ENCODE assay signal across 15 cellular contexts in genomic region chr13:31970237-31970930, GRCh38.
DNase-seq lines count a peak whose midpoint lies in the region; ATAC-seq, FAIRE-seq and TF ChIP-seq lines count a peak whose summit lies in the region.
"Had no signal": no experiment of that assay in that cellular context is flagged by ENCODE, and none has a peak within 500 bp of the region (broad histone marks: within the 10 kb centered on the region; RNA-seq: fewer than 3 reads in every experiment).

No MANE protein-coding gene starts in this region.

- H3K4me3 ChIP-seq in ACC112 (ENCODE audit: low read depth, low read length) (no peak overlapping the region), IMR-90 (ENCODE audit: insufficient read depth, low read depth, low read length) (no peak overlapping the region), choroid plexus epithelial cell (ENCODE audit: low read depth, low read length) (no peak overlapping the region), lung (no peak overlapping the region)
- H3K4me3 ChIP-seq: heart left ventricle, left lung, sigmoid colon had no signal

- TF ChIP-seq RAD21 in IMR-90 (IDR thresholded peaks at IDR 0.05; ENCODE audit: low read length) = no peak

- BruUV-seq in IMR-90 (replicated peaks; lab: Mats Ljungman, UMichigan) = no TSS peak

- no peak overlapping the region for H3K4ac ChIP-seq in IMR-90 (ENCODE audit: low read depth, low read length)

- no peak overlapping the region for H4K91ac ChIP-seq in IMR-90 (ENCODE audit: insufficient read depth, low read depth, low read length)

- no peaks in the 10 kb centered on the region for H3K27me3 ChIP-seq in ACC112 (ENCODE audit: insufficient read depth, low read length)
- H3K27me3 ChIP-seq in IMR-90 (ENCODE audit: control insufficient read depth, insufficient read depth, low read length) = no peaks in the 10 kb centered on the region
- no peaks in the 10 kb centered on the region for H3K27me3 ChIP-seq in lung (ENCODE audit: control insufficient read depth, insufficient read depth)
- H3K27me3 ChIP-seq: heart left ventricle, left lung, sigmoid colon had no signal

- H3K4me1 ChIP-seq in ACC112 (ENCODE audit: control insufficient read depth, insufficient read depth, low read length, unreplicated experiment) (peaks cover 19% of the 10 kb centered on the region), IMR-90 (ENCODE audit: control insufficient read depth, insufficient read depth, low read length) (peaks cover 11% of the 10 kb centered on the region), lung (ENCODE audit: control insufficient read depth in 2 of 2, insufficient read depth in 2 of 2, low read length in 2 of 2) (peaks cover 0 to 17% of the 10 kb centered on the region in 2 donors)

- H2BK15ac ChIP-seq in IMR-90 (ENCODE audit: low read depth, low read length) = no peak overlapping the region

- peak overlapping the region in 1 of 2 experiments; percentile 7; a peak in 1 of 4 replicates for H4K8ac ChIP-seq in IMR-90 (ENCODE audit: low read depth in 2 of 2, low read length in 2 of 2)

- no peak for TF ChIP-seq POLR2A in IMR-90 (IDR thresholded peaks at IDR 0.05; ENCODE audit: low read depth, low read length)
- no peak for TF ChIP-seq POLR2A in GM12892 (IDR thresholded peaks at IDR 0.05; ENCODE audit: low read depth, low read length)

- no peak overlapping the region for H2AK9ac ChIP-seq in IMR-90 (replicated peaks; ENCODE audit: low read depth, low read length, poor library complexity)

- dilution Hi-C loops in IMR-90 (cut with HindIII; ENCODE audit: low sequenced_read_pairs, unreplicated experiment) = no loop called here

- peak overlapping the region; percentile 57 for H3K27ac ChIP-seq in ACC112 (ENCODE audit: low read depth, low read length)
- H3K27ac ChIP-seq in IMR-90 (ENCODE audit: insufficient read depth, low read length) = no peak overlapping the region
- H3K27ac ChIP-seq in lung (ENCODE audit: low read depth in 1 of 2, low read length in 1 of 2) = peak overlapping the region in 1 of 2 donors; percentile 5
- H3K27ac ChIP-seq: left lung, sigmoid colon, VCaP had no signal

- peak overlapping the region; percentile 55; the same call in 1 of the 2 replicates for H3K18ac ChIP-seq in IMR-90 (ENCODE audit: low read depth, low read length)

- H2AFZ ChIP-seq in ACC112 (ENCODE audit: low read length, unreplicated experiment) (peak overlapping the region; percentile 50), IMR-90 (replicated peaks; ENCODE audit: low read length, poor library complexity) (no peak overlapping the region)

- no peak overlapping the region for H4K5ac ChIP-seq in IMR-90 (ENCODE audit: low read depth, low read length)

- POLR2A ChIA-PET in IMR-90 (lab: Charles Lee; ENCODE audit: unreplicated experiment) = no interaction called here

- DNase-seq in IMR-90 (peak; percentile 93), choroid plexus epithelial cell (ENCODE audit: low read depth) (peak; percentile 74), lung (ENCODE audit: low spot score) (no peak), urothelium cell line (ENCODE audit: low spot score) (no peak), GM12892 (ENCODE audit: insufficient read length) (no peak), nucleus accumbens (lab: John Stamatoyannopoulos, UW) (no peak)
- DNase-seq: heart left ventricle; left lung; naive thymus-derived CD8-positive, alpha-beta T cell; NCI-H1105 treated with DMSO at 0.1 percent for 48 hours; sigmoid colon; stimulated activated naive CD8-positive, alpha-beta T cell treated with anti-CD3 and anti-CD28 coated beads, Interleukin-15, Interleukin-2, amounts not matched to agents 100 U/mL and 50 U/mL, for 24 hours had no signal

- intact Hi-C loops in IMR-90 (cut with micrococcal nuclease) = no loop called here

- H3K9me3 ChIP-seq in IMR-90 (ENCODE audit: control insufficient read depth, insufficient read depth, low read length) (no peaks in the 10 kb centered on the region), lung (ENCODE audit: control insufficient read depth in 2 of 2, insufficient read depth in 1 of 2, low read length in 1 of 2) (no peaks in the 10 kb centered on the region)
- H3K9me3 ChIP-seq: heart left ventricle, left lung, sigmoid colon had no signal

- CTCF ChIA-PET in IMR-90 (lab: Yijun Ruan, JAX) = interaction anchor here (0.6 kb wide), 1 partner anchor 14 kb away, joined by 3 read pairs; no protein-coding TSS in a partner anchor

- H2BK5ac ChIP-seq in IMR-90 (ENCODE audit: low read depth, low read length, poor library complexity, severe bottlenecking) = peak overlapping the region; percentile 70

- WGBS in IMR-90 (ENCODE audit: extremely low coverage in 2 of 2, insufficient read length in 1 of 2), 2 experiments = no CpG with 5 or more reads among the region's 3 CpGs
- WGBS in lung, 2 donors = 37 to 60% methylated on average over 3 of the region's 3 CpGs

- no peak for FAIRE-seq in urothelium cell line (lab: Jason Lieb, UNC)
- FAIRE-seq in GM12892 (lab: Jason Lieb, UNC) = no peak

- peaks cover 3% of the 10 kb centered on the region; the same call in 1 of the 2 replicates for H3K9me1 ChIP-seq in IMR-90 (ENCODE audit: insufficient read depth, low read length)

- in situ Hi-C loops in IMR-90 (cut with MboI; ENCODE audit: low sequenced_read_pairs) = no loop called here

- no peaks in the 10 kb centered on the region for H3K79me1 ChIP-seq in IMR-90 (ENCODE audit: low read depth in 1 of 2, low read length in 2 of 2)

- no peaks in the 10 kb centered on the region for H4K20me1 ChIP-seq in IMR-90 (ENCODE audit: insufficient read depth, low read length)

- H3K79me2 ChIP-seq in ACC112 (ENCODE audit: control insufficient read depth, insufficient read depth, low read length, unreplicated experiment) = no peaks in the 10 kb centered on the region

- peak overlapping the region; percentile 66; the same call in 1 of the 2 replicates for H2BK120ac ChIP-seq in IMR-90 (ENCODE audit: low read depth, low read length)

- H3K23ac ChIP-seq in IMR-90 (ENCODE audit: low read depth, low read length) = no peak overlapping the region

- H3K56ac ChIP-seq in IMR-90 (ENCODE audit: extremely low read depth, insufficient read depth, low read length) = no peak overlapping the region

- H3K4me2 ChIP-seq in IMR-90 (ENCODE audit: low read depth, low read length) = peak overlapping the region; percentile 36; the same call in 1 of the 2 replicates

- no peak overlapping the region for H3K9ac ChIP-seq in IMR-90 (ENCODE audit: low read depth, low read length)

- peak; percentile 87 for ATAC-seq in IMR-90 (ENCODE audit: low read depth)
- peak; percentile 57 for ATAC-seq in lung (ENCODE audit: insufficient read depth, low FRiP score)
- no peak for ATAC-seq in HG02759 (IDR thresholded peaks at IDR 0.05; ENCODE audit: unreplicated experiment)
- ATAC-seq: left lung; naive thymus-derived CD8-positive, alpha-beta T cell; stimulated activated naive CD8-positive, alpha-beta T cell treated with anti-CD3 and anti-CD28 coated beads, Interleukin-15, Interleukin-2, amounts not matched to agents 100 U/mL and 50 U/mL, for 24 hours had no signal

- no peak overlapping the region for H2AK5ac ChIP-seq in IMR-90 (ENCODE audit: low read depth, low read length)

- no peak overlapping the region for H3K14ac ChIP-seq in IMR-90 (replicated peaks; ENCODE audit: low read depth, low read length)

- H3K36me3 ChIP-seq in ACC112 (ENCODE audit: insufficient read depth, low read length) (no peaks in the 10 kb centered on the region), IMR-90 (ENCODE audit: control insufficient read depth, insufficient read depth, low read length) (no peaks in the 10 kb centered on the region), lung (ENCODE audit: control insufficient read depth in 2 of 2, insufficient read depth in 2 of 2, low read length in 2 of 2) (no peaks in the 10 kb centered on the region)
- H3K36me3 ChIP-seq: heart left ventricle, left lung, sigmoid colon had no signal

- no peak overlapping the region for H2BK20ac ChIP-seq in IMR-90 (ENCODE audit: low read depth, low read length)

- TF ChIP-seq CTCF in IMR-90 (conservative IDR thresholded peaks at IDR 0.05; ENCODE audit: low read depth, low read length) (no peak), choroid plexus epithelial cell (conservative IDR thresholded peaks at IDR 0.05; ENCODE audit: low read depth, low read length) (no peak), lung (IDR thresholded peaks at IDR 0.05; ENCODE audit: control extremely low read depth, extremely low read depth) (no peak)

TF ChIP-seq in IMR-90, 13 proteins besides CTCF, POLR2A, EP300 and RAD21:
- TF ChIP-seq ELK1 (IDR thresholded peaks at IDR 0.05; ENCODE audit: borderline replicate concordance, low read depth, low read length) = no peak
- no peak for TF ChIP-seq MXI1 (IDR thresholded peaks at IDR 0.05; ENCODE audit: borderline replicate concordance, low read depth, low read length)
- TF ChIP-seq RCOR1 (IDR thresholded peaks at IDR 0.05; ENCODE audit: insufficient replicate concordance, low read length) = no peak
- 0 out of 2 replicates have a peak, but pooled peaks have one; percentile 23 for TF ChIP-seq FOS (IDR thresholded peaks at IDR 0.05; ENCODE audit: low read depth, low read length)
- TF ChIP-seq CHD1 (IDR thresholded peaks at IDR 0.05; ENCODE audit: low read depth, low read length) = no peak
- no peak for TF ChIP-seq USF2 (IDR thresholded peaks at IDR 0.05; ENCODE audit: low read depth, low read length)
- TF ChIP-seq SMC3 (IDR thresholded peaks at IDR 0.05; ENCODE audit: low read depth, low read length) = no peak

Comparison
In these comparisons a context has a peak if more than half of its experiments do, and no peak if none do; other contexts are left out.
1. DNase-seq: peak in IMR-90 (single experiment) and choroid plexus epithelial cell (single experiment); none in lung (single experiment), urothelium cell line (single experiment), GM12892 (single experiment) and nucleus accumbens (0 of 56).